ENCODE assay signal across 18 cellular contexts in the genomic region with DNA sequence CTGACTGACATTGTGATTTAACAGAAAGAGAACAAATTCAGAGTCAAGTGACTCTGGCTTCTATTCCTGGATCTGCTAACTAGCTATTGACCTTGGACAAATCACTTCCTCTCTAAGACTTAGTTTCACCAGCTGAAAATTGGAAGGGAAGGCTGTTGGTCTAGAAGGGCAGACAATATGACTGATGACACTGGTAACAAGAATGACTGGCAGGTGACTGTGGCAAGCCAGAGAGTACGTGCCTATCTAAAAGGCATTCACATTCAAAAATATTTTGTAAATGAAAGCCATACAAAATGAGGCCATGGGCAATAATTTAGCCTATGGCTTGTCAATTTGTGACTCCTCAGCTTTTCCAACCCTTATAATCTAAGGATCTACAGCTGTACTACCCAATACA. TPM values are rescaled to one million over a fixed set of nuclear protein-coding genes. Genes with fewer than 3 reads are reported as not detected.
DNase-seq lines count a peak whose midpoint lies in the region; ATAC-seq, FAIRE-seq and TF ChIP-seq lines count a peak whose summit lies in the region.
"Had no signal": no experiment of that assay in that cellular context is flagged by ENCODE, and none has a peak within 500 bp of the region (broad histone marks: within the 10 kb centered on the region; RNA-seq: fewer than 3 reads in every experiment).

No MANE protein-coding gene starts in this region.

- H3K27ac ChIP-seq in HepG2 (ENCODE audit: extremely low read length, insufficient read depth, low read length), result peak overlapping the region; percentile 79
- no peak overlapping the region for H3K27ac ChIP-seq in right lobe of liver
- H3K27ac ChIP-seq: BLaER1 treated with 17β-estradiol and CSF1 and Interleukin-3, amounts not matched to agents 10 nM and 100 nM; Peyer's patch had no signal

- no TSS peak for BruUV-seq in HepG2 (replicated peaks; lab: Mats Ljungman, UMichigan)

- H3K4me2 ChIP-seq in HepG2 (ENCODE audit: low read depth, low read length), result no peak overlapping the region
- H3K4me2 ChIP-seq: BLaER1 treated with 17β-estradiol and CSF1 and Interleukin-3, amounts not matched to agents 10 nM and 100 nM had no signal

- POLR2A ChIA-PET in HepG2 (lab: Yijun Ruan, JAX), result interaction anchor here (0.9 to 4.7 kb wide), 2 partner anchors 11 to 13 kb away, joined by 3 to 34 read pairs; no protein-coding TSS in a partner anchor

- FAIRE-seq in HepG2 (lab: Jason Lieb, UNC), result no peak
- FAIRE-seq: H54 had no signal

- 87% methylated on average over 1 of the region's 1 CpG for WGBS in HepG2 (ENCODE audit: low lambda C conversion rate)
- WGBS in right lobe of liver (ENCODE audit: insufficient coverage, low coverage, low lambda C conversion rate, missing lambda C conversion rate), result 100% methylated on average over 1 of the region's 1 CpG

- TF ChIP-seq POLR2A in HepG2 (IDR thresholded peaks at IDR 0.05; ENCODE audit: insufficient read depth in 1 of 2, low read depth in 2 of 2, low read length in 2 of 2) (no peak), right lobe of liver (IDR thresholded peaks at IDR 0.05) (no peak)

- H3K9ac ChIP-seq in HepG2 (ENCODE audit: insufficient read depth, low read depth, low read length), result no peak overlapping the region
- H3K9ac ChIP-seq: BLaER1 treated with 17β-estradiol and CSF1 and Interleukin-3, amounts not matched to agents 10 nM and 100 nM had no signal

- H3K4me3 ChIP-seq in HepG2 (replicated peaks in 1 of 3; ENCODE audit: insufficient read depth in 1 of 3, low read depth in 2 of 3, low read length in 3 of 3) (no peak overlapping the region), right lobe of liver (no peak overlapping the region)
- H3K4me3 ChIP-seq: BLaER1 treated with 17β-estradiol and CSF1 and Interleukin-3, amounts not matched to agents 10 nM and 100 nM; Peyer's patch had no signal

- TF ChIP-seq RAD21 in HepG2 (CRISPR knock-in tag; IDR thresholded peaks at IDR 0.05), result no peak

- H3K9me3 ChIP-seq in HepG2 (ENCODE audit: low read length) (no peaks in the 10 kb centered on the region), right lobe of liver (no peaks in the 10 kb centered on the region)
- H3K9me3 ChIP-seq: BLaER1 treated with 17β-estradiol and CSF1 and Interleukin-3, amounts not matched to agents 10 nM and 100 nM; Peyer's patch had no signal

- H3K36me3 ChIP-seq in HepG2 (replicated peaks in 1 of 2; ENCODE audit: control insufficient read depth in 1 of 2, insufficient read depth in 2 of 2, low read length in 2 of 2), result peaks cover 5 to 30% of the 10 kb centered on the region in 2 experiments; a peak in 4 of 5 replicates
- H3K36me3 ChIP-seq in right lobe of liver, result no peaks in the 10 kb centered on the region

- in situ Hi-C loops in HepG2 (cut with HindIII; ENCODE audit: extremely low pct_ligation_motif_present, low pct_unique_long_range_greater_than_20kb), result no loop called here

- no peaks in the 10 kb centered on the region for H4K20me1 ChIP-seq in HepG2 (ENCODE audit: insufficient read depth, low read length)
- H4K20me1 ChIP-seq: BLaER1 treated with 17β-estradiol and CSF1 and Interleukin-3, amounts not matched to agents 10 nM and 100 nM had no signal

- TF ChIP-seq EP300 in HepG2 (IDR thresholded peaks at IDR 0.05; ENCODE audit: low read depth in 2 of 2, low read length in 2 of 2), result no peak
- no peak for TF ChIP-seq EP300 in HepG2 (CRISPR knock-in tag; IDR thresholded peaks at IDR 0.05; ENCODE audit: borderline replicate concordance)

- no peak for TF ChIP-seq CTCF in HepG2 (CRISPR knock-in tag; IDR thresholded peaks at IDR 0.05)
- TF ChIP-seq CTCF in right lobe of liver (IDR thresholded peaks at IDR 0.05), result no peak

- DNase-seq in HepG2 (ENCODE audit: low spot score) (no peak), right lobe of liver (no peak), NCI-H2029 treated with DMSO at 0.1 percent for 48 hours (lab: John Stamatoyannopoulos, UW) (peak; percentile 42), SHP77 treated with DMSO at 0.1 percent for 48 hours (lab: John Stamatoyannopoulos, UW) (peak; percentile 27), NCI-H2227 treated with DMSO at 0.1 percent for 48 hours (lab: John Stamatoyannopoulos, UW) (no peak)
- DNase-seq in NK-92 treated with Interleukin-12 subunit alpha and Interleukin-12 subunit beta, amount 100 ng/mL, for 24 hours (lab: John Stamatoyannopoulos, UW), result no peak
- DNase-seq: CD8-positive, alpha-beta T cell; DND-41; KG1; NCI-H1417 treated with DMSO at 0.1 percent for 48 hours; NCI-H446 treated with DMSO at 0.1 percent for 48 hours; Peyer's patch; T-helper 2 cell had no signal

- H3K79me2 ChIP-seq in HepG2 (ENCODE audit: insufficient read depth, low read length), result no peaks in the 10 kb centered on the region

- H2AFZ ChIP-seq in HepG2 (ENCODE audit: low read length), result no peak overlapping the region

- CTCF ChIA-PET in HepG2 (lab: Yijun Ruan, JAX; ENCODE audit: low intra/inter-chr PET ratio, low total read pairs), result no interaction called here

- intact Hi-C loops in HepG2 (cut with micrococcal nuclease; ENCODE audit: unreplicated experiment), result no loop called here
- intact Hi-C loops in right lobe of liver (cut with DNase I), result loop anchor here in 1 of 2 donors (5.0 to 10.0 kb wide), 2 partner anchors 232 to 385 kb away; no protein-coding TSS in a partner anchor

- ATAC-seq in HepG2, result no peak
- ATAC-seq in right lobe of liver, result no peak
- no peak for ATAC-seq in HG03280 (IDR thresholded peaks at IDR 0.05; ENCODE audit: unreplicated experiment)
- ATAC-seq: CD8-positive, alpha-beta T cell had no signal

- H3K27me3 ChIP-seq in HepG2 (ENCODE audit: control insufficient read depth in 1 of 2, insufficient read depth in 2 of 2, low read length in 2 of 2) (no peaks in the 10 kb centered on the region), right lobe of liver (no peaks in the 10 kb centered on the region)
- H3K27me3 ChIP-seq: BLaER1 treated with 17β-estradiol and CSF1 and Interleukin-3, amounts not matched to agents 10 nM and 100 nM; Peyer's patch had no signal

- H3K4me1 ChIP-seq in HepG2 (ENCODE audit: insufficient read depth, low read length) (peaks cover 72% of the 10 kb centered on the region), right lobe of liver (peaks cover 0 to 7% (median 0%) of the 10 kb centered on the region in 4 donors)
- H3K4me1 ChIP-seq: Peyer's patch had no signal

TF ChIP-seq in HepG2, 621 proteins besides CTCF, POLR2A, EP300 and RAD21 (continues in another document):
- TF ChIP-seq DMAP1 (CRISPR knock-in tag; IDR thresholded peaks at IDR 0.05), result no peak

RNA-seq across cellular contexts. Expression of a gene that starts 23.5 kb away (rescaled TPM):
- 114 and 117 TPM in 2 replicates for total RNA-seq in HepG2 (2016; rRNA removed; fragmentation: Illumina TruSeq; extraction: Trizol)
- total RNA-seq in HepG2 (2016; cell fraction: cytosol; rRNA removed; fragmentation: Illumina TruSeq; extraction: Trizol; ENCODE audit: low read depth), result 439 and 477 TPM in 2 replicates
- total RNA-seq in HepG2 (2016; cell fraction: insoluble cytoplasmic fraction; rRNA removed; fragmentation: Illumina TruSeq; extraction: Trizol), result 109 and 122 TPM in 2 replicates
- total RNA-seq in HepG2 (2016; cell fraction: membrane; rRNA removed; fragmentation: Illumina TruSeq; extraction: Trizol), result 317 and 361 TPM in 2 replicates
- 64.9 and 76.4 TPM in 2 replicates for total RNA-seq in HepG2 (2016; cell fraction: nucleus; rRNA removed; fragmentation: Illumina TruSeq; extraction: Trizol)
- polyA plus RNA-seq in HepG2 (2011; rRNA removed), result 54.5 and 62.6 TPM in 2 replicates
- 59.1 and 61.0 TPM in 2 replicates for polyA plus RNA-seq in HepG2 (2011; cell fraction: cytosol; rRNA removed)
- polyA plus RNA-seq in HepG2 (2011; cell fraction: nucleus; rRNA removed), result 56.3 and 60.9 TPM in 2 replicates
- polyA plus RNA-seq in HepG2 (2012), result 73.3 and 103 TPM in 2 replicates
- polyA plus RNA-seq in HepG2 (2016; cell fraction: cytosol; fragmentation: Illumina TruSeq; extraction: Trizol; ENCODE audit: low read depth), result 141 and 153 TPM in 2 replicates
- polyA plus RNA-seq in HepG2 (2016; cell fraction: insoluble cytoplasmic fraction; fragmentation: Illumina TruSeq; extraction: Trizol; ENCODE audit: low read depth), result 81.0 and 82.1 TPM in 2 replicates
- polyA plus RNA-seq in HepG2 (2016; cell fraction: membrane; fragmentation: Illumina TruSeq; extraction: Trizol; ENCODE audit: low read depth), result 156 and 162 TPM in 2 replicates
- 63.3 and 66.3 TPM in 2 replicates for polyA plus RNA-seq in HepG2 (2016; cell fraction: nucleus; fragmentation: Illumina TruSeq; extraction: Trizol; ENCODE audit: insufficient read depth, low read depth)
- polyA minus RNA-seq in HepG2 (2011; rRNA and poly(A)+ RNA removed; ENCODE audit: low replicate concordance), result 28.1 and 97.6 TPM in 2 replicates
- polyA minus RNA-seq in HepG2 (2011; cell fraction: cytosol; rRNA and poly(A)+ RNA removed), result 39.2 and 52.7 TPM in 2 replicates
- polyA minus RNA-seq in HepG2 (2011; cell fraction: nucleus; rRNA and poly(A)+ RNA removed), result 105 and 132 TPM in 2 replicates
- total RNA-seq in right lobe of liver, result 10 to 100 TPM in 4 of 6 experiments, 1 to 10 TPM in 2; 8.4 to 19.5 (median 15.8) TPM

RNA-seq across cellular contexts. Expression of a gene that starts 56.8 kb away (rescaled TPM):
- 0.22 and 0.53 TPM in 2 replicates for total RNA-seq in HepG2 (2016; rRNA removed; fragmentation: Illumina TruSeq; extraction: Trizol)
- total RNA-seq in HepG2 (2016; cell fraction: cytosol; rRNA removed; fragmentation: Illumina TruSeq; extraction: Trizol; ENCODE audit: low read depth), result not detected in 2 replicates
- 0.25 and 0.45 TPM in 2 replicates for total RNA-seq in HepG2 (2016; cell fraction: insoluble cytoplasmic fraction; rRNA removed; fragmentation: Illumina TruSeq; extraction: Trizol)
- total RNA-seq in HepG2 (2016; cell fraction: membrane; rRNA removed; fragmentation: Illumina TruSeq; extraction: Trizol), result 0.10 and 0.22 TPM in 2 replicates
- total RNA-seq in HepG2 (2016; cell fraction: nucleus; rRNA removed; fragmentation: Illumina TruSeq; extraction: Trizol), result 1.6 and 2.1 TPM in 2 replicates
- 0.22 and 0.26 TPM in 2 replicates for polyA plus RNA-seq in HepG2 (2011; rRNA removed)
- 0.03 and 0.06 TPM in 2 replicates for polyA plus RNA-seq in HepG2 (2011; cell fraction: cytosol; rRNA removed)
- polyA plus RNA-seq in HepG2 (2011; cell fraction: nucleus; rRNA removed), result 0.63 and 0.69 TPM in 2 replicates
- polyA plus RNA-seq in HepG2 (2012), result 0.15 and 0.25 TPM in 2 replicates
- 0.02 TPM in 1 of 2 replicates, not detected in the other for polyA plus RNA-seq in HepG2 (2016; cell fraction: cytosol; fragmentation: Illumina TruSeq; extraction: Trizol; ENCODE audit: low read depth)
- polyA plus RNA-seq in HepG2 (2016; cell fraction: insoluble cytoplasmic fraction; fragmentation: Illumina TruSeq; extraction: Trizol; ENCODE audit: low read depth), result 0.19 and 0.21 TPM in 2 replicates
- polyA plus RNA-seq in HepG2 (2016; cell fraction: membrane; fragmentation: Illumina TruSeq; extraction: Trizol; ENCODE audit: low read depth), result 0.03 and 0.06 TPM in 2 replicates
- 4.5 and 7.4 TPM in 2 replicates for polyA plus RNA-seq in HepG2 (2016; cell fraction: nucleus; fragmentation: Illumina TruSeq; extraction: Trizol; ENCODE audit: insufficient read depth, low read depth)
- polyA minus RNA-seq in HepG2 (2011; rRNA and poly(A)+ RNA removed; ENCODE audit: low replicate concordance), result 0.04 TPM in 1 of 2 replicates, not detected in the other
- polyA minus RNA-seq in HepG2 (2011; cell fraction: cytosol; rRNA and poly(A)+ RNA removed), result not detected in 2 replicates
- polyA minus RNA-seq in HepG2 (2011; cell fraction: nucleus; rRNA and poly(A)+ RNA removed), result 0.50 and 0.77 TPM in 2 replicates
- total RNA-seq in right lobe of liver, result under 1 TPM in 5 of 6 experiments, not detected in 1; 0.07 to 0.25 (median 0.12) TPM
- total RNA-seq: G401, SK-MEL-5 had no signal

Comparison
In these comparisons a context has a peak if more than half of its experiments do, and no peak if none do; other contexts are left out.
1. DNase-seq: peak in NCI-H2029 treated with DMSO at 0.1 percent for 48 hours (single experiment) and SHP77 treated with DMSO at 0.1 percent for 48 hours (single experiment); none in HepG2 (single experiment), right lobe of liver (0 of 3), NK-92 treated with Interleukin-12 subunit alpha and Interleukin-12 subunit beta, amount 100 ng/mL, for 24 hours (single experiment) and NCI-H2227 treated with DMSO at 0.1 percent for 48 hours (single experiment).